ENCODE assay signal across 23 cellular contexts in genomic region chr16:1642753-1643152, GRCh38. TPM values are rescaled to one million over a fixed set of nuclear protein-coding genes. Genes with fewer than 3 reads are reported as not detected.
DNase-seq lines count a peak whose midpoint lies in the region; ATAC-seq and TF ChIP-seq lines count a peak whose summit lies in the region.
"Had no signal": no experiment of that assay in that cellular context is flagged by ENCODE, and none has a peak within 500 bp of the region (broad histone marks: within the 10 kb centered on the region; RNA-seq: fewer than 3 reads in every experiment).

No MANE protein-coding gene starts in this region.

- H3K4me1 ChIP-seq in skeletal muscle tissue (ENCODE audit: control insufficient read depth in 3 of 3, insufficient read depth in 3 of 3, low read length in 3 of 3), result peaks cover 26 to 43% (median 35%) of the 10 kb centered on the region in 3 donors

- TF ChIP-seq CTCF in C4-2B (conservative IDR thresholded peaks at IDR 0.05), result no peak
- TF ChIP-seq CTCF in endothelial cell (IDR thresholded peaks at IDR 0.05; ENCODE audit: unreplicated experiment), result no peak

- no peaks in the 10 kb centered on the region for H3K9me3 ChIP-seq in skeletal muscle tissue (ENCODE audit: control insufficient read depth in 3 of 3, low read length in 3 of 3)
- H3K9me3 ChIP-seq: Caco-2 had no signal

- peak overlapping the region in 1 of 3 donors; percentile 24 for H3K9ac ChIP-seq in skeletal muscle tissue (ENCODE audit: low read depth in 1 of 3, low read length in 3 of 3)

- peaks cover 30 to 57% (median 47%) of the 10 kb centered on the region in 3 donors for H3K36me3 ChIP-seq in skeletal muscle tissue (ENCODE audit: control insufficient read depth in 3 of 3, insufficient read depth in 3 of 3, low read length in 3 of 3)

- H3K27ac ChIP-seq in C4-2B (peak overlapping the region; percentile 45), skeletal muscle tissue (ENCODE audit: low read depth, low read length) (peak overlapping the region; percentile 34)

- no peaks in the 10 kb centered on the region for H3K27me3 Mint-ChIP-seq in activated T-helper 17 cell treated with anti-CD3 and anti-CD28 coated beads, Interleukin-2, amount 50 U/mL, for 72 hours
- peaks cover 3% of the 10 kb centered on the region for H3K27me3 Mint-ChIP-seq in endothelial cell (ENCODE audit: unreplicated experiment)
- H3K27me3 Mint-ChIP-seq: CD4-positive, alpha-beta memory T cell had no signal

- H3K9me3 Mint-ChIP-seq in activated T-helper 17 cell treated with anti-CD3 and anti-CD28 coated beads, Interleukin-2, amount 50 U/mL, for 72 hours, result no peaks in the 10 kb centered on the region
- H3K9me3 Mint-ChIP-seq in endothelial cell (ENCODE audit: unreplicated experiment), result no peaks in the 10 kb centered on the region
- H3K9me3 Mint-ChIP-seq: CD4-positive, alpha-beta memory T cell; HFFc6 had no signal

- peak overlapping the region; percentile 66 for H3K27ac Mint-ChIP-seq in activated T-helper 17 cell treated with anti-CD3 and anti-CD28 coated beads, Interleukin-2, amount 50 U/mL, for 72 hours
- peak overlapping the region; percentile 1 for H3K27ac Mint-ChIP-seq in endothelial cell (ENCODE audit: unreplicated experiment)
- H3K27ac Mint-ChIP-seq: HFFc6 had no signal

- peak overlapping the region in 1 of 3 donors; percentile 14 for H3K4me3 ChIP-seq in skeletal muscle tissue (ENCODE audit: low read length in 3 of 3)
- H3K4me3 ChIP-seq: GM12878 had no signal

- peaks cover 21% of the 10 kb centered on the region for H3K4me1 Mint-ChIP-seq in activated T-helper 17 cell treated with anti-CD3 and anti-CD28 coated beads, Interleukin-2, amount 50 U/mL, for 72 hours
- peaks cover 34% of the 10 kb centered on the region for H3K4me1 Mint-ChIP-seq in endothelial cell (ENCODE audit: unreplicated experiment)

- ATAC-seq in activated T-helper 17 cell treated with anti-CD3 and anti-CD28 coated beads, Interleukin-2, amount 50 U/mL, for 72 hours (replicated peaks), result no peak
- ATAC-seq in HG03175 (IDR thresholded peaks at IDR 0.05; ENCODE audit: unreplicated experiment), result no peak
- ATAC-seq: GM12878, Panc1 had no signal

- H3K4me3 Mint-ChIP-seq in activated T-helper 17 cell treated with anti-CD3 and anti-CD28 coated beads, Interleukin-2, amount 50 U/mL, for 72 hours, result no peak overlapping the region
- H3K4me3 Mint-ChIP-seq in endothelial cell (ENCODE audit: unreplicated experiment), result peak overlapping the region; percentile 62
- H3K4me3 Mint-ChIP-seq: CD4-positive, alpha-beta memory T cell; HFFc6 had no signal

- no peaks in the 10 kb centered on the region for H3K27me3 ChIP-seq in skeletal muscle tissue (ENCODE audit: control insufficient read depth in 3 of 3, insufficient read depth in 3 of 3, low read length in 3 of 3)

- H3K36me3 Mint-ChIP-seq in activated T-helper 17 cell treated with anti-CD3 and anti-CD28 coated beads, Interleukin-2, amount 50 U/mL, for 72 hours (ENCODE audit: low read depth), result peaks cover 82% of the 10 kb centered on the region
- peaks cover 60% of the 10 kb centered on the region for H3K36me3 Mint-ChIP-seq in endothelial cell (ENCODE audit: low read depth, unreplicated experiment)

- no peak for DNase-seq in endothelial cell (ENCODE audit: low spot score)
- no peak for DNase-seq in SIG-M5 (lab: John Stamatoyannopoulos, UW)
- DNase-seq in NCI-H1105 (lab: John Stamatoyannopoulos, UW), result no peak
- DNase-seq: Caco-2; CD4-positive, alpha-beta memory T cell; DMS 273 treated with DMSO at 0.1 percent for 48 hours; DMS79 treated with DMSO at 0.1 percent for 48 hours; H7; HFFc6; Karpas-422; MV-4-11; NCI-H1694; NCI-H2081; NCI-H2171; NCI-H345; NCI-H774; NK-92 treated with Interleukin-12 subunit alpha and Interleukin-12 subunit beta, amount 100 ng/mL, for 24 hours had no signal

RNA-seq across cellular contexts. Expression of gene CRAMP1, which starts 30.6 kb away (rescaled TPM):
- total RNA-seq in activated T-helper 17 cell treated with anti-CD3 and anti-CD28 coated beads, Interleukin-2, amount 50 U/mL, for 72 hours, result 10 to 100 TPM; 12.0 to 20.6 TPM
- total RNA-seq in endothelial cell (ENCODE audit: unreplicated experiment), result 46.8 TPM
- total RNA-seq in skeletal muscle tissue, result 5.2 TPM

RNA-seq across cellular contexts. Expression of gene IFT140, which starts 30.9 kb away (rescaled TPM):
- 10 to 100 TPM; 11.9 to 19.9 TPM for total RNA-seq in activated T-helper 17 cell treated with anti-CD3 and anti-CD28 coated beads, Interleukin-2, amount 50 U/mL, for 72 hours
- total RNA-seq in endothelial cell (ENCODE audit: unreplicated experiment), result 39.9 TPM
- total RNA-seq in skeletal muscle tissue, result 17.2 TPM

RNA-seq across cellular contexts. Expression of gene JPT2, which starts 35.3 kb away (rescaled TPM):
- total RNA-seq in activated T-helper 17 cell treated with anti-CD3 and anti-CD28 coated beads, Interleukin-2, amount 50 U/mL, for 72 hours, result 10 to 100 TPM; 55.9 to 85.1 TPM
- 180 TPM for total RNA-seq in endothelial cell (ENCODE audit: unreplicated experiment)
- total RNA-seq in skeletal muscle tissue, result 22.4 TPM
